Comparison of ENCODE assay signal across 1 cellular context in the genomic region with DNA sequence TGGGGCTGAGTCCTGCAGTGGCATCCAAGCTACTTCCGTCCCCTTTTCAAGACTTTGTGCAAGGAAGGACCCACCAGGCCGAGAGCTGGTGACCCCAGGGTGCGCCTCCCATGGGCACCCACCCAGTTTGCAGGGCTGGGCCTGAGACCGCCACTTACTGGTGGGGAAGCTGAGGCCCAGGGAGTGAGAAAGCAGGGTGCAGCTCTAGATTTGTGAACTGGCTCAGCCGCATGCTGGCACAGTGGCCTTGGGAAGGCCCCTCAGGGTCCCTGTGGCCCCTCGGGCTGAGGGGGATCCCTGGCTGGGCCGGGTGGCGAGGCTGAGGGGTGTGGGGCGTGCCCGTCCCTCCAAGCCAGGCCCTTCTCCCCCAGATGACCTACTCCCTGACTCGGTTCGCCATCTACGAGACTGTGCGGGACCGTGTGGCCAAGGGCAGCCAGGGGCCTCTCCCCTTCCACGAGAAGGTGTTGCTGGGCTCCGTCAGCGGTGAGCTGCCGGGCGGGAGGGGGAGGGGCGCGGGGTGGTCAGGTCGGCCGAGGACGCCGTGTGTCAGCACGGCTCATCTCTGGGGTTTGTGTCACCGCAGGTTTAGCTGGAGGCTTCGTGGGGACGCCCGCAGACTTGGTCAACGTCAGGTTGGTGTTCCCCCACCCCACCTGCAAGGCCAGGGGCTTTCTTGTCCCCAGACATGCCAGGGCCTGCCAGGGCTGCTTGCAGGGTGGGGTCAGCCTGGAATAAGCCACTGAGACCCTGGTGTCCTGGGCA.
TF ChIP-seq lines count a peak whose summit lies in the region.

No MANE protein-coding gene starts in this region.

TF ChIP-seq in K562, 482 proteins besides CTCF, POLR2A, EP300 and RAD21:
- TF ChIP-seq ZBTB1 (CRISPR knock-in tag; IDR thresholded peaks at IDR 0.05; ENCODE audit: borderline replicate concordance, low read depth) = no peak
- no peak for TF ChIP-seq E2F5 (CRISPR knock-in tag; IDR thresholded peaks at IDR 0.05)
- TF ChIP-seq MAX (CRISPR knock-in tag; IDR thresholded peaks at IDR 0.05) = peak; percentile 20; the same call in 1 of the 2 replicates
- no peak for TF ChIP-seq TEAD4 (IDR thresholded peaks at IDR 0.05; ENCODE audit: low read length)
- TF ChIP-seq TEAD4 (CRISPR knock-in tag; IDR thresholded peaks at IDR 0.05; ENCODE audit: borderline replicate concordance) = no peak
- no peak for TF ChIP-seq CTBP1 (IDR thresholded peaks at IDR 0.05; ENCODE audit: borderline replicate concordance)
- no peak for TF ChIP-seq IRF1 (CRISPR knock-in tag; IDR thresholded peaks at IDR 0.05; ENCODE audit: borderline replicate concordance)
- TF ChIP-seq ZNF780A (CRISPR knock-in tag; IDR thresholded peaks at IDR 0.05) = no peak
- no peak for TF ChIP-seq ZNF24 (IDR thresholded peaks at IDR 0.05)
- TF ChIP-seq NR3C1 (CRISPR knock-in tag; IDR thresholded peaks at IDR 0.05) = no peak
- no peak for TF ChIP-seq ETV6 (IDR thresholded peaks at IDR 0.05; ENCODE audit: borderline replicate concordance in 1 of 2, low read depth in 2 of 2, low read length in 1 of 2)
- TF ChIP-seq ETV6 (CRISPR knock-in tag; IDR thresholded peaks at IDR 0.05; ENCODE audit: borderline replicate concordance) = no peak
- peak; percentile 18 for TF ChIP-seq POLR2G (IDR thresholded peaks at IDR 0.05; ENCODE audit: low read depth, low read length)
- TF ChIP-seq, protein P1, sequence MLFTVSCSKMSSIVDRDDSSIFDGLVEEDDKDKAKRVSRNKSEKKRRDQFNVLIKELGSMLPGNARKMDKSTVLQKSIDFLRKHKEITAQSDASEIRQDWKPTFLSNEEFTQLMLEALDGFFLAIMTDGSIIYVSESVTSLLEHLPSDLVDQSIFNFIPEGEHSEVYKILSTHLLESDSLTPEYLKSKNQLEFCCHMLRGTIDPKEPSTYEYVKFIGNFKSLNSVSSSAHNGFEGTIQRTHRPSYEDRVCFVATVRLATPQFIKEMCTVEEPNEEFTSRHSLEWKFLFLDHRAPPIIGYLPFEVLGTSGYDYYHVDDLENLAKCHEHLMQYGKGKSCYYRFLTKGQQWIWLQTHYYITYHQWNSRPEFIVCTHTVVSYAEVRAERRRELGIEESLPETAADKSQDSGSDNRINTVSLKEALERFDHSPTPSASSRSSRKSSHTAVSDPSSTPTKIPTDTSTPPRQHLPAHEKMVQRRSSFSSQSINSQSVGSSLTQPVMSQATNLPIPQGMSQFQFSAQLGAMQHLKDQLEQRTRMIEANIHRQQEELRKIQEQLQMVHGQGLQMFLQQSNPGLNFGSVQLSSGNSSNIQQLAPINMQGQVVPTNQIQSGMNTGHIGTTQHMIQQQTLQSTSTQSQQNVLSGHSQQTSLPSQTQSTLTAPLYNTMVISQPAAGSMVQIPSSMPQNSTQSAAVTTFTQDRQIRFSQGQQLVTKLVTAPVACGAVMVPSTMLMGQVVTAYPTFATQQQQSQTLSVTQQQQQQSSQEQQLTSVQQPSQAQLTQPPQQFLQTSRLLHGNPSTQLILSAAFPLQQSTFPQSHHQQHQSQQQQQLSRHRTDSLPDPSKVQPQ (CRISPR knock-in tag; IDR thresholded peaks at IDR 0.05; ENCODE audit: borderline replicate concordance) = no peak
- no peak for TF ChIP-seq TCF7 (IDR thresholded peaks at IDR 0.05; ENCODE audit: borderline replicate concordance)
- TF ChIP-seq ETS2 (tag; IDR thresholded peaks at IDR 0.05; ENCODE audit: borderline replicate concordance, poor library complexity, severe bottlenecking) = no peak
- no peak for TF ChIP-seq MEF2D (tag; conservative IDR thresholded peaks at IDR 0.05; ENCODE audit: low read depth)
- peak; percentile 14; the same call in 1 of the 2 replicates for TF ChIP-seq HNRNPL (IDR thresholded peaks at IDR 0.05; ENCODE audit: low read depth, low read length)
- TF ChIP-seq EZH2 (IDR thresholded peaks at IDR 0.05; ENCODE audit: borderline replicate concordance, low read depth, low read length) = no peak
TF ChIP-seq in K562: peak in this region for 3.
